Comparison of ENCODE assay signal across 8 cellular contexts in genomic region chr5:73215891-73216610, GRCh38. TPM values are rescaled to one million over a fixed set of nuclear protein-coding genes. Genes with fewer than 3 reads are reported as not detected.
DNase-seq lines count a peak whose midpoint lies in the region; ATAC-seq and TF ChIP-seq lines count a peak whose summit lies in the region.

No MANE protein-coding gene starts in this region.

- no peaks in the 10 kb centered on the region for H3K36me3 Mint-ChIP-seq in activated CD8-positive, alpha-beta T cell treated with anti-CD3 and anti-CD28 coated beads for 36 hours (ENCODE audit: low read depth)

- peaks cover 5% of the 10 kb centered on the region for H3K79me1 ChIP-seq in mesenchymal stem cell (replicated peaks; ENCODE audit: low read length, poor library complexity, severe bottlenecking)

- CTCF ChIA-PET in activated CD8-positive, alpha-beta T cell treated with anti-CD3 and anti-CD28 coated beads for 36 hours (lab: Charles Lee): interaction anchor here (0.6 to 3.2 kb wide), 36 partner anchors 8 to 901 kb away, joined by 3 to 34 read pairs (median 4); partner anchors contain the start of gene FOXD1

- H2AFZ ChIP-seq in mesenchymal stem cell (ENCODE audit: low read depth, low read length): peak overlapping the region; percentile 66

- peak; percentile 71 for TF ChIP-seq CTCF in activated CD8-positive, alpha-beta T cell treated with anti-CD3 and anti-CD28 coated beads for 36 hours (IDR thresholded peaks at IDR 0.05)

- no peak overlapping the region for H3K4ac ChIP-seq in mesenchymal stem cell (ENCODE audit: low read depth in 1 of 2, low read length in 2 of 2)

- peak overlapping the region; percentile 1 to 23 for H3K18ac ChIP-seq in mesenchymal stem cell (ENCODE audit: low read depth in 1 of 2, low read length in 2 of 2)

- H2BK120ac ChIP-seq in mesenchymal stem cell (ENCODE audit: low read depth, low read length): no peak overlapping the region

- peaks cover 2% of the 10 kb centered on the region for H3K9me3 Mint-ChIP-seq in activated CD8-positive, alpha-beta T cell treated with anti-CD3 and anti-CD28 coated beads for 36 hours

- under 1% methylated on average over 55 of the region's 67 CpGs for WGBS in mesenchymal stem cell

- H2BK12ac ChIP-seq in mesenchymal stem cell (ENCODE audit: low read length in 2 of 2): no peak overlapping the region

- peaks cover 72% of the 10 kb centered on the region for H3K27me3 Mint-ChIP-seq in activated CD8-positive, alpha-beta T cell treated with anti-CD3 and anti-CD28 coated beads for 36 hours

- H2BK15ac ChIP-seq in mesenchymal stem cell (ENCODE audit: low read depth, poor library complexity, severe bottlenecking): no peak overlapping the region

- peak overlapping the region; percentile 47 for H2AK5ac ChIP-seq in mesenchymal stem cell (ENCODE audit: low read length, severe bottlenecking)

- no peaks in the 10 kb centered on the region for H3K9me3 ChIP-seq in effector memory CD4-positive, alpha-beta T cell (ENCODE audit: control insufficient read depth, low read length)
- no peaks in the 10 kb centered on the region for H3K9me3 ChIP-seq in mesenchymal stem cell (ENCODE audit: control insufficient read depth, low read length)

- POLR2A ChIA-PET in activated CD8-positive, alpha-beta T cell treated with anti-CD3 and anti-CD28 coated beads for 36 hours (lab: Charles Lee): interaction anchor here (1.2 kb wide), 1 partner anchor 56 kb away, joined by 5 read pairs; no protein-coding TSS in a partner anchor

- ATAC-seq in HG02623 (IDR thresholded peaks at IDR 0.05; ENCODE audit: unreplicated experiment): peak; percentile 78
- ATAC-seq in activated CD8-positive, alpha-beta T cell treated with anti-CD3 and anti-CD28 coated beads for 36 hours: peak; percentile 91
- no peak for ATAC-seq in HG03571 (IDR thresholded peaks at IDR 0.05; ENCODE audit: unreplicated experiment)

- H4K8ac ChIP-seq in mesenchymal stem cell (ENCODE audit: low read length): peak overlapping the region; percentile 55

- H3K4me1 Mint-ChIP-seq in activated CD8-positive, alpha-beta T cell treated with anti-CD3 and anti-CD28 coated beads for 36 hours (ENCODE audit: low read depth): peaks cover 17% of the 10 kb centered on the region

- DNase-seq in GM03348 (ENCODE audit: low spot score): peak; percentile 95
- DNase-seq in NCI-H2227 (lab: John Stamatoyannopoulos, UW; ENCODE audit: unreplicated experiment): peak; percentile 74
- peak; percentile 76 for DNase-seq in activated CD8-positive, alpha-beta T cell treated with anti-CD3 and anti-CD28 coated beads for 36 hours
- peak; percentile 26 to 39 (median 28) for DNase-seq in effector memory CD4-positive, alpha-beta T cell
- DNase-seq in mesenchymal stem cell: peak; percentile 79
- peak; percentile 29 for DNase-seq in stimulated activated CD8-positive, alpha-beta memory T cell treated with anti-CD3 and anti-CD28 coated beads, Interleukin-12 subunit alpha, Interleukin-12 subunit beta, amount 100 ng/mL, for 1 hour (ENCODE audit: low read depth)

- H3K4me1 ChIP-seq in effector memory CD4-positive, alpha-beta T cell (ENCODE audit: control insufficient read depth, insufficient read depth, low read length, poor library complexity, severe bottlenecking): peaks cover 11% of the 10 kb centered on the region
- H3K4me1 ChIP-seq in mesenchymal stem cell (ENCODE audit: control insufficient read depth, insufficient read depth, low read depth, low read length): peaks cover 27% of the 10 kb centered on the region

- H3K4me2 ChIP-seq in mesenchymal stem cell (ENCODE audit: low read length, poor library complexity, severe bottlenecking): peak overlapping the region; percentile 94

- H4K91ac ChIP-seq in mesenchymal stem cell (ENCODE audit: low read length): no peak overlapping the region

- H3K23ac ChIP-seq in mesenchymal stem cell (ENCODE audit: low read length in 2 of 2): no peak overlapping the region

- H3K4me3 ChIP-seq in effector memory CD4-positive, alpha-beta T cell (ENCODE audit: insufficient read depth, low read depth, low read length, poor library complexity, severe bottlenecking): peak overlapping the region; percentile 30
- H3K4me3 ChIP-seq in mesenchymal stem cell (ENCODE audit: insufficient read depth in 1 of 2, low read depth in 1 of 2, low read length in 2 of 2): peak overlapping the region; percentile 56 to 74

- H3K27me3 ChIP-seq in effector memory CD4-positive, alpha-beta T cell (replicated peaks; ENCODE audit: control insufficient read depth, insufficient read depth, low read length, poor library complexity, severe bottlenecking): peaks cover 12% of the 10 kb centered on the region
- peaks cover 0 to 69% of the 10 kb centered on the region in 2 experiments for H3K27me3 ChIP-seq in mesenchymal stem cell (ENCODE audit: control insufficient read depth in 1 of 2, insufficient read depth in 1 of 2, low read length in 2 of 2)

- H3K4me3 Mint-ChIP-seq in activated CD8-positive, alpha-beta T cell treated with anti-CD3 and anti-CD28 coated beads for 36 hours: peak overlapping the region; percentile 8

- no peak overlapping the region for H3K14ac ChIP-seq in mesenchymal stem cell (ENCODE audit: low read length in 2 of 2)

- H3K36me3 ChIP-seq in effector memory CD4-positive, alpha-beta T cell (ENCODE audit: control insufficient read depth, insufficient read depth, low read length): no peaks in the 10 kb centered on the region
- H3K36me3 ChIP-seq in mesenchymal stem cell (ENCODE audit: control insufficient read depth in 1 of 2, insufficient read depth in 2 of 2, low read depth in 1 of 2, low read length in 2 of 2): no peaks in the 10 kb centered on the region

- intact Hi-C loops in activated CD8-positive, alpha-beta T cell treated with anti-CD3 and anti-CD28 coated beads for 36 hours (cut with micrococcal nuclease): loop anchor here (5.0 kb wide), 2 partner anchors 81 to 236 kb away; no protein-coding TSS in a partner anchor

- H2BK5ac ChIP-seq in mesenchymal stem cell (ENCODE audit: low read depth, low read length, poor library complexity, severe bottlenecking): peak overlapping the region; percentile 71

- no peak overlapping the region for H3K27ac Mint-ChIP-seq in activated CD8-positive, alpha-beta T cell treated with anti-CD3 and anti-CD28 coated beads for 36 hours

- no peak overlapping the region for H3K27ac ChIP-seq in effector memory CD4-positive, alpha-beta T cell (ENCODE audit: insufficient read depth, low read length, poor library complexity, severe bottlenecking)
- H3K27ac ChIP-seq in mesenchymal stem cell (ENCODE audit: low read length, poor library complexity, severe bottlenecking): peak overlapping the region; percentile 58

- peak overlapping the region; percentile 58 for H3K9ac ChIP-seq in mesenchymal stem cell (ENCODE audit: low read length)

RNA-seq across cellular contexts. Expression of gene TMEM174, which starts 43.1 kb away (rescaled TPM):
- total RNA-seq in activated CD8-positive, alpha-beta T cell treated with anti-CD3 and anti-CD28 coated beads for 36 hours: not detected
- not detected for polyA plus RNA-seq in mesenchymal stem cell (2013, experiment 1 of 2)
- not detected for polyA plus RNA-seq in mesenchymal stem cell (2013, experiment 2 of 2)

Comparison
In these comparisons a context has a peak if more than half of its experiments do, and no peak if none do; other contexts are left out.
1. DNase-seq: peak in every context shown above with its lines; median percentile 95 in GM03348; 79 in mesenchymal stem cell; 76 in activated CD8-positive, alpha-beta T cell treated with anti-CD3 and anti-CD28 coated beads for 36 hours; 74 in NCI-H2227; 29 in stimulated activated CD8-positive, alpha-beta memory T cell treated with anti-CD3 and anti-CD28 coated beads, Interleukin-12 subunit alpha, Interleukin-12 subunit beta, amount 100 ng/mL, for 1 hour; 28 in effector memory CD4-positive, alpha-beta T cell.